In genomic region chrX:20347486-20347885, GRCh38 we compare ENCODE assay signal across 19 cellular contexts.
"Had no signal": no experiment of that assay in that cellular context is flagged by ENCODE, and none has a peak within 500 bp of the region (broad histone marks: within the 10 kb centered on the region; RNA-seq: fewer than 3 reads in every experiment).

No MANE protein-coding gene starts in this region.

- H3K27ac ChIP-seq: breast epithelium, epithelial cell of prostate, heart left ventricle, lower lobe of right lung, thyroid gland had no signal

- H3K4me1 Mint-ChIP-seq: activated B cell treated with CpG ODN at 0.5 μM for 24 hours; stimulated activated memory B cell treated with anti-CD40 and anti-IgM and Interleukin-4, amounts not matched to agents 10 μg/mL and 1 μg/mL and 100 μg/mL, for 72 hours had no signal

- ATAC-seq: activated CD8-positive, alpha-beta T cell treated with anti-CD3 and anti-CD28 coated beads, Interleukin-2, amount 10 ng/mL, durations not matched to agents 7 days and 5 days; heart left ventricle; left colon; lower lobe of right lung; stimulated activated memory B cell treated with anti-CD40 and anti-IgM and Interleukin-4, amounts not matched to agents 10 μg/mL and 1 μg/mL and 100 μg/mL, for 72 hours had no signal

- H3K4me3 Mint-ChIP-seq: activated B cell treated with CpG ODN at 0.5 μM for 24 hours; activated CD8-positive, alpha-beta T cell treated with anti-CD3 and anti-CD28 coated beads, Interleukin-2, amount 10 ng/mL, durations not matched to agents 7 days and 5 days; activated naive CD8-positive, alpha-beta T cell treated with anti-CD3 and anti-CD28 coated beads for 36 hours; neural crest cell; stimulated activated memory B cell treated with anti-CD40 and anti-IgM and Interleukin-4, amounts not matched to agents 10 μg/mL and 1 μg/mL and 100 μg/mL, for 72 hours had no signal

- H3K9me3 ChIP-seq: breast epithelium, heart left ventricle, lower lobe of right lung, thyroid gland had no signal

- H3K27me3 Mint-ChIP-seq: activated B cell treated with CpG ODN at 0.5 μM for 24 hours; activated naive CD8-positive, alpha-beta T cell treated with anti-CD3 and anti-CD28 coated beads for 36 hours; stimulated activated memory B cell treated with anti-CD40 and anti-IgM and Interleukin-4, amounts not matched to agents 10 μg/mL and 1 μg/mL and 100 μg/mL, for 72 hours had no signal

- H3K4me1 ChIP-seq: breast epithelium, lower lobe of right lung had no signal

- H3K27ac Mint-ChIP-seq: activated B cell treated with CpG ODN at 0.5 μM for 24 hours; activated CD8-positive, alpha-beta T cell treated with anti-CD3 and anti-CD28 coated beads, Interleukin-2, amount 10 ng/mL, durations not matched to agents 7 days and 5 days; activated naive CD8-positive, alpha-beta T cell treated with anti-CD3 and anti-CD28 coated beads for 36 hours; stimulated activated memory B cell treated with anti-CD40 and anti-IgM and Interleukin-4, amounts not matched to agents 10 μg/mL and 1 μg/mL and 100 μg/mL, for 72 hours had no signal

- H3K36me3 ChIP-seq: breast epithelium, heart left ventricle, lower lobe of right lung, thyroid gland had no signal

- DNase-seq: activated B cell treated with CpG ODN at 0.5 μM for 24 hours; activated CD4-positive, alpha-beta T cell treated with anti-CD3 and anti-CD28 coated beads for 48 hours; activated CD8-positive, alpha-beta memory T cell treated with anti-CD3 and anti-CD28 coated beads, Interleukin-2, amount 50 U/mL, for 4 hours; activated CD8-positive, alpha-beta T cell treated with anti-CD3 and anti-CD28 coated beads, Interleukin-2, amount 10 ng/mL, durations not matched to agents 7 days and 5 days; activated gamma-delta T cell treated with Interleukin-2 at 50 U/mL for 16 hours; activated naive CD8-positive, alpha-beta T cell treated with anti-CD3 and anti-CD28 coated beads for 36 hours; activated T-cell treated with anti-CD3 and anti-CD28 coated beads, Interleukin-2, amount 50 U/mL, for 48 hours; anterior cingulate cortex; dermis blood vessel endothelial cell; heart left ventricle; left colon; lower lobe of right lung; stimulated activated CD4-positive, alpha-beta T cell treated with anti-CD3 and anti-CD28 coated beads, Interleukin-2, amount 100 ng/mL, for 48 hours; SW 1271 had no signal

- H3K27me3 ChIP-seq: thyroid gland had no signal

- H3K4me3 ChIP-seq: breast epithelium, heart left ventricle, lower lobe of right lung, thyroid gland had no signal
